Comparison of ENCODE assay signal across 22 cellular contexts in the genomic region with DNA sequence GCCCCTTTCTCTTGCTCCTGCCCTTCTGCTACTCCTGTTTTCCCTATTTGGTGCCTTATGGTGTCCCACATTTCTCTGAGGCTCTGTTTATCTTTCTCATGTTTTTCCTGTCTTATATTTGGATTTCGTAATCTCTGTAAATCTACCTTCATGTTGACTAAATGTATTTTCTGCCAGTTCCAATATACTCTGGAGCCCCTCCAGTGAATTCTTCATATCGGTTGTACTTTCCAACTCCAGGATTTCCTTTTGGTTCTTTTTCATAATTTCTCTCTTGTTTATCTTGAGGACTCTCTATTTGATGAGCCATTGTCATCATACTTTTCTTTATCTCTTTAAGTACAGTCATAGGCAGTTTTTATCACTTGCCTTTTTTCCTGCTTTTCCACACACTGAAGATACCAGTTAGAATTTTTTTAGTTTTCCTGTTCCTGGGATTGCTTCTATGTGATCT. TPM values are rescaled to one million over a fixed set of nuclear protein-coding genes. Genes with fewer than 3 reads are reported as not detected.
DNase-seq lines count a peak whose midpoint lies in the region; ATAC-seq, FAIRE-seq and TF ChIP-seq lines count a peak whose summit lies in the region.
"Had no signal": no experiment of that assay in that cellular context is flagged by ENCODE, and none has a peak within 500 bp of the region (broad histone marks: within the 10 kb centered on the region; RNA-seq: fewer than 3 reads in every experiment).

No MANE protein-coding gene starts in this region.

- CTCF ChIA-PET in HEK293 (lab: Yijun Ruan, JAX) (no interaction called here), K562 (lab: Yijun Ruan, JAX; ENCODE audit: low intra/inter-chr PET ratio) (interaction anchor here (0.6 kb wide), 1 partner anchor 360 kb away, joined by 3 read pairs; no protein-coding TSS in a partner anchor), HepG2 (lab: Yijun Ruan, JAX; ENCODE audit: low intra/inter-chr PET ratio, low total read pairs) (no interaction called here), RWPE1 (lab: Yijun Ruan, JAX) (no interaction called here)

- BruUV-seq in K562 (replicated peaks; lab: Mats Ljungman, UMichigan) = no TSS peak
- BruUV-seq in HepG2 (replicated peaks; lab: Mats Ljungman, UMichigan) = no TSS peak

- H3K9ac ChIP-seq in K562 (ENCODE audit: insufficient read depth in 1 of 2, low read depth in 2 of 2, low read length in 2 of 2) = no peak overlapping the region
- no peak overlapping the region for H3K9ac ChIP-seq in HepG2 (ENCODE audit: insufficient read depth, low read depth, low read length)
- H3K9ac ChIP-seq: BLaER1, GM23248 had no signal

- no peaks in the 10 kb centered on the region for H3K9me3 ChIP-seq in HEK293 (ENCODE audit: control insufficient read depth, insufficient read depth, low read depth, low read length)
- H3K9me3 ChIP-seq in K562 (replicated peaks; ENCODE audit: control insufficient read depth, insufficient read depth, low read depth, low read length) = no peaks in the 10 kb centered on the region
- peaks cover 7% of the 10 kb centered on the region; the same call in 1 of the 2 replicates for H3K9me3 ChIP-seq in HepG2 (ENCODE audit: low read length)
- H3K9me3 ChIP-seq: HAP-1, Peyer's patch had no signal

- H3K27ac ChIP-seq in 22Rv1 (peak overlapping the region; percentile 2; the same call in 1 of the 2 replicates), HEK293 (ENCODE audit: extremely low read depth, low read depth, low read length) (no peak overlapping the region), K562 (ENCODE audit: extremely low read depth, low read depth, low read length) (no peak overlapping the region), HepG2 (ENCODE audit: extremely low read length, insufficient read depth, low read length) (peak overlapping the region; percentile 52), RWPE1 (no peak overlapping the region)
- H3K27ac ChIP-seq: BLaER1, GM23248, Peyer's patch had no signal

- in situ Hi-C loops in K562 (cut with MboI) = no loop called here
- in situ Hi-C loops in HepG2 (cut with HindIII; ENCODE audit: extremely low pct_ligation_motif_present, low pct_unique_long_range_greater_than_20kb) = no loop called here

- TF ChIP-seq EP300 in K562 (IDR thresholded peaks at IDR 0.05; ENCODE audit: low read length) (no peak), HepG2 (IDR thresholded peaks at IDR 0.05; ENCODE audit: low read depth in 2 of 2, low read length in 2 of 2) (peak in 1 of 2 experiments; percentile 93; a peak in 2 of 4 replicates), HepG2 (CRISPR knock-in tag; IDR thresholded peaks at IDR 0.05; ENCODE audit: borderline replicate concordance) (peak; percentile 81; the same call in 1 of the 2 replicates)

- no peak overlapping the region for H3K4me2 ChIP-seq in K562 (ENCODE audit: insufficient read depth, low read length)
- peak overlapping the region; percentile 41 for H3K4me2 ChIP-seq in HepG2 (ENCODE audit: low read depth, low read length)
- H3K4me2 ChIP-seq: BLaER1 had no signal

- no peak for TF ChIP-seq RAD21 in K562 (CRISPR knock-in tag; conservative IDR thresholded peaks at IDR 0.05 in 1 of 2, IDR thresholded peaks at IDR 0.05 in 1 of 2)
- TF ChIP-seq RAD21 in HepG2 (CRISPR knock-in tag; IDR thresholded peaks at IDR 0.05) = no peak; the same call in 1 of the 2 replicates

- H3K36me3 ChIP-seq in HEK293 (ENCODE audit: control insufficient read depth in 2 of 2, insufficient read depth in 1 of 2, low read length in 2 of 2) = peaks cover 22 to 62% of the 10 kb centered on the region in 2 experiments
- H3K36me3 ChIP-seq in K562 (ENCODE audit: control insufficient read depth, insufficient read depth, low read length) = peaks cover 69% of the 10 kb centered on the region; the same call in 2 of the 3 replicates
- H3K36me3 ChIP-seq in HepG2 (replicated peaks in 1 of 2; ENCODE audit: control insufficient read depth in 1 of 2, insufficient read depth in 2 of 2, low read length in 2 of 2) = peaks cover 24 to 43% of the 10 kb centered on the region in 2 experiments

- peaks cover 2% of the 10 kb centered on the region; the same call in 2 of the 3 replicates for H3K79me2 ChIP-seq in K562 (ENCODE audit: control insufficient read depth, insufficient read depth, low read length)
- H3K79me2 ChIP-seq in HepG2 (ENCODE audit: insufficient read depth, low read length) = peaks cover 8% of the 10 kb centered on the region

- POLR2A ChIA-PET in HEK293 (lab: Yijun Ruan, JAX) = no interaction called here
- POLR2A ChIA-PET in K562 (lab: Yijun Ruan, JAX) = no interaction called here
- POLR2A ChIA-PET in HepG2 (lab: Yijun Ruan, JAX) = interaction anchor here (1.5 to 2.8 kb wide), 2 partner anchors 18 to 19 kb away, joined by 12 to 27 read pairs; partner anchors contain the start of gene SCLY
- POLR2A ChIA-PET in RWPE1 (lab: Yijun Ruan, JAX; ENCODE audit: low non-redundant PET) = no interaction called here

- no peak for FAIRE-seq in K562 (lab: Jason Lieb, UNC)
- peak; percentile 77 for FAIRE-seq in HepG2 (lab: Jason Lieb, UNC)
- FAIRE-seq: G401.6 had no signal

- no peak for TF ChIP-seq POLR2A in K562 (conservative IDR thresholded peaks at IDR 0.05)
- no peak for TF ChIP-seq POLR2A in HepG2 (IDR thresholded peaks at IDR 0.05; ENCODE audit: insufficient read depth in 1 of 2, low read depth in 2 of 2, low read length in 2 of 2)

- H4K20me1 ChIP-seq in K562 (replicated peaks; ENCODE audit: control insufficient read depth, insufficient read depth, low read length) = no peaks in the 10 kb centered on the region
- no peaks in the 10 kb centered on the region for H4K20me1 ChIP-seq in HepG2 (ENCODE audit: insufficient read depth, low read length)
- H4K20me1 ChIP-seq: BLaER1 had no signal

- H3K27me3 ChIP-seq in K562 (ENCODE audit: control insufficient read depth in 2 of 2, insufficient read depth in 2 of 2, low read length in 2 of 2) (no peaks in the 10 kb centered on the region), HepG2 (ENCODE audit: control insufficient read depth in 1 of 2, insufficient read depth in 2 of 2, low read length in 2 of 2) (no peaks in the 10 kb centered on the region)
- H3K27me3 ChIP-seq: BLaER1, Peyer's patch had no signal

- WGBS in K562 (ENCODE audit: insufficient coverage, low coverage, missing lambda C conversion rate) = 82% methylated on average over 2 of the region's 2 CpGs
- WGBS in HepG2 (ENCODE audit: low lambda C conversion rate) = 4% methylated on average over 2 of the region's 2 CpGs

- H3K9me1 ChIP-seq in K562 (ENCODE audit: control insufficient read depth, insufficient read depth, low read length) = no peaks in the 10 kb centered on the region

- no peak for DNase-seq in K562 (ENCODE audit: extremely low read depth in 1 of 4, low spot score in 3 of 4)
- peak; percentile 96 for DNase-seq in HepG2 (ENCODE audit: low spot score)
- no peak for DNase-seq in NCI-H2107 (lab: John Stamatoyannopoulos, UW)
- DNase-seq in RWPE1 (ENCODE audit: low spot score) = no peak
- DNase-seq in HT-29 (ENCODE audit: low spot score) = no peak
- DNase-seq: CD4-positive, alpha-beta T cell; GM23248; MM.1S; NCI-H2029; NCI-H2227 treated with DMSO at 0.1 percent for 48 hours; NCI-H526 treated with DMSO at 0.1 percent for 48 hours; SIG-M5 had no signal

- intact Hi-C loops in K562 (cut with micrococcal nuclease) = no loop called here
- intact Hi-C loops in HepG2 (cut with micrococcal nuclease; ENCODE audit: unreplicated experiment) = loop anchor here (2.0 kb wide), 1 partner anchor 17 kb away; no protein-coding TSS in a partner anchor

- H3K4me1 ChIP-seq in HEK293 (ENCODE audit: control insufficient read depth, insufficient read depth, low read length) (no peaks in the 10 kb centered on the region), K562 (replicated peaks in 1 of 2; ENCODE audit: control insufficient read depth in 2 of 2, insufficient read depth in 2 of 2, low read length in 2 of 2) (peaks cover 0 to 5% of the 10 kb centered on the region in 2 experiments; a peak in 1 of 5 replicates), HepG2 (ENCODE audit: insufficient read depth, low read length) (peaks cover 51% of the 10 kb centered on the region)
- H3K4me1 ChIP-seq: BLaER1, Peyer's patch had no signal

- ATAC-seq in K562 (no peak), HepG2 (peak; percentile 92), GM19455 (IDR thresholded peaks at IDR 0.05; ENCODE audit: unreplicated experiment) (no peak)

- H3K4me3 ChIP-seq in HEK293 (ENCODE audit: low read depth, low read length) (no peak overlapping the region), K562 (no peak overlapping the region), HepG2 (replicated peaks in 1 of 3; ENCODE audit: insufficient read depth in 1 of 3, low read depth in 2 of 3, low read length in 3 of 3) (no peak overlapping the region; a peak in 1 of 6 replicates)
- H3K4me3 ChIP-seq: BLaER1, GM23248, HAP-1, Peyer's patch, SK-N-MC had no signal

- TF ChIP-seq CTCF in 22Rv1 (IDR thresholded peaks at IDR 0.05) (no peak), HEK293 (tag by site-specific recombination; IDR thresholded peaks at IDR 0.05) (no peak), K562 (IDR thresholded peaks at IDR 0.05 in 2 of 3, conservative IDR thresholded peaks at IDR 0.05 in 1 of 3; ENCODE audit: insufficient read depth in 2 of 3, low read depth in 1 of 3, low read length in 3 of 3) (no peak), HepG2 (CRISPR knock-in tag; IDR thresholded peaks at IDR 0.05) (no peak), RWPE1 (conservative IDR thresholded peaks at IDR 0.05; ENCODE audit: low read depth) (no peak)

- H2AFZ ChIP-seq in K562 (ENCODE audit: low read depth, low read length) (no peak overlapping the region), HepG2 (ENCODE audit: low read length) (no peak overlapping the region)
- H2AFZ ChIP-seq: GM23248 had no signal

RNA-seq across cellular contexts. Expression of gene SCLY, which starts 19.1 kb away (rescaled TPM):
- 81.0 and 87.4 TPM in 2 replicates for total RNA-seq in K562 (2011; cell fraction: chromatin; rRNA removed; ENCODE audit: low replicate concordance)
- 56.5 and 64.7 TPM in 2 replicates for total RNA-seq in K562 (2011; cell fraction: nucleolus; rRNA removed)
- total RNA-seq in K562 (2011; cell fraction: nucleoplasm; rRNA removed) = 82.6 and 125 TPM in 2 replicates
- total RNA-seq in K562 (2014; rRNA removed) = 22.3 and 32.0 TPM in 2 replicates
- total RNA-seq in K562 (2014; rRNA removed; fragmentation: Illumina TruSeq; extraction: Trizol) = 18.7 and 21.1 TPM in 2 replicates
- 18.6 TPM in 2 replicates for total RNA-seq in K562 (2015; rRNA removed; fragmentation: Illumina TruSeq; extraction: Trizol)
- 32.2 and 38.2 TPM in 2 replicates for total RNA-seq in K562 (2021)
- 15.6 and 17.1 TPM in 2 replicates for polyA plus RNA-seq in K562 (2011; rRNA removed)
- 14.7 and 24.8 TPM in 2 replicates for polyA plus RNA-seq in K562 (2011; cell fraction: cytosol; rRNA removed)
- polyA plus RNA-seq in K562 (2011; cell fraction: nucleus; rRNA removed) = 41.4 and 66.7 TPM in 2 replicates
- 22.6 and 23.3 TPM in 2 replicates for polyA plus RNA-seq in K562 (2012)
- polyA plus RNA-seq in K562 (2014; fragmentation: Illumina TruSeq; extraction: Trizol) = 20.8 and 26.7 TPM in 2 replicates
- polyA plus RNA-seq in K562 (2014; fragmentation: Nextera tagmentation; extraction: Ambion mirVana) = 1 to 10 TPM; 2.6 to 4.1 TPM
- polyA plus RNA-seq in K562 (2014; rRNA removed) = 23.9 and 27.4 TPM in 2 replicates
- polyA minus RNA-seq in K562 (2011; rRNA and poly(A)+ RNA removed) = 15.6 and 16.8 TPM in 2 replicates
- 15.5 and 16.5 TPM in 2 replicates for polyA minus RNA-seq in K562 (2011; cell fraction: cytosol; rRNA and poly(A)+ RNA removed)
- polyA minus RNA-seq in K562 (2011; cell fraction: nucleus; rRNA and poly(A)+ RNA removed) = 26.5 and 33.8 TPM in 2 replicates
- total RNA-seq in HepG2 (2016; rRNA removed; fragmentation: Illumina TruSeq; extraction: Trizol) = 31.6 and 38.6 TPM in 2 replicates
- total RNA-seq in HepG2 (2016; cell fraction: cytosol; rRNA removed; fragmentation: Illumina TruSeq; extraction: Trizol; ENCODE audit: low read depth) = 12.3 and 14.5 TPM in 2 replicates
- 30.5 and 37.5 TPM in 2 replicates for total RNA-seq in HepG2 (2016; cell fraction: insoluble cytoplasmic fraction; rRNA removed; fragmentation: Illumina TruSeq; extraction: Trizol)
- 23.6 and 24.7 TPM in 2 replicates for total RNA-seq in HepG2 (2016; cell fraction: membrane; rRNA removed; fragmentation: Illumina TruSeq; extraction: Trizol)
- total RNA-seq in HepG2 (2016; cell fraction: nucleus; rRNA removed; fragmentation: Illumina TruSeq; extraction: Trizol) = 29.1 and 39.0 TPM in 2 replicates
- 27.9 and 29.8 TPM in 2 replicates for polyA plus RNA-seq in HepG2 (2011; rRNA removed)
- 17.1 and 23.0 TPM in 2 replicates for polyA plus RNA-seq in HepG2 (2011; cell fraction: cytosol; rRNA removed)
- 64.3 and 65.1 TPM in 2 replicates for polyA plus RNA-seq in HepG2 (2011; cell fraction: nucleus; rRNA removed)
- 22.1 and 29.8 TPM in 2 replicates for polyA plus RNA-seq in HepG2 (2012)
- 13.7 and 14.3 TPM in 2 replicates for polyA plus RNA-seq in HepG2 (2016; cell fraction: cytosol; fragmentation: Illumina TruSeq; extraction: Trizol; ENCODE audit: low read depth)
- polyA plus RNA-seq in HepG2 (2016; cell fraction: insoluble cytoplasmic fraction; fragmentation: Illumina TruSeq; extraction: Trizol; ENCODE audit: low read depth) = 25.9 and 34.7 TPM in 2 replicates
- 18.7 and 19.5 TPM in 2 replicates for polyA plus RNA-seq in HepG2 (2016; cell fraction: membrane; fragmentation: Illumina TruSeq; extraction: Trizol; ENCODE audit: low read depth)
- polyA plus RNA-seq in HepG2 (2016; cell fraction: nucleus; fragmentation: Illumina TruSeq; extraction: Trizol; ENCODE audit: insufficient read depth, low read depth) = 41.1 and 45.5 TPM in 2 replicates
- polyA minus RNA-seq in HepG2 (2011; rRNA and poly(A)+ RNA removed; ENCODE audit: low replicate concordance) = 43.6 and 66.5 TPM in 2 replicates
- 13.8 and 14.8 TPM in 2 replicates for polyA minus RNA-seq in HepG2 (2011; cell fraction: cytosol; rRNA and poly(A)+ RNA removed)
- 50.2 and 65.3 TPM in 2 replicates for polyA minus RNA-seq in HepG2 (2011; cell fraction: nucleus; rRNA and poly(A)+ RNA removed)
- 41.6 and 45.6 TPM in 2 replicates for total RNA-seq in HT-29 (2014; rRNA removed; shearing (Covaris generic))

RNA-seq across cellular contexts. Expression of gene ESPNL, which starts 20.2 kb away (rescaled TPM):
- total RNA-seq in K562 (2011; cell fraction: chromatin; rRNA removed; ENCODE audit: low replicate concordance) = 0.30 TPM in 1 of 2 replicates, not detected in the other
- 0.26 and 0.33 TPM in 2 replicates for total RNA-seq in K562 (2011; cell fraction: nucleolus; rRNA removed)
- total RNA-seq in K562 (2011; cell fraction: nucleoplasm; rRNA removed) = 0.07 TPM in 1 of 2 replicates, not detected in the other
- total RNA-seq in K562 (2014; rRNA removed) (0.04 and 0.09 TPM in 2 replicates), K562 (2014; rRNA removed; fragmentation: Illumina TruSeq; extraction: Trizol) (not detected in 2 replicates), K562 (2015; rRNA removed; fragmentation: Illumina TruSeq; extraction: Trizol) (0.04 TPM in 2 replicates), K562 (2021) (0.04 and 0.09 TPM in 2 replicates), HepG2 (2016; rRNA removed; fragmentation: Illumina TruSeq; extraction: Trizol) (0.35 and 0.80 TPM in 2 replicates)
- polyA plus RNA-seq in K562 (2011; rRNA removed) (0.04 and 0.07 TPM in 2 replicates), K562 (2014; fragmentation: Illumina TruSeq; extraction: Trizol) (0.03 and 0.08 TPM in 2 replicates), K562 (2014; fragmentation: Nextera tagmentation; extraction: Ambion mirVana) (not detected), K562 (2014; rRNA removed) (0.05 TPM in 1 of 2 replicates, not detected in the other), HepG2 (2011; rRNA removed) (0.42 and 0.45 TPM in 2 replicates)
- polyA plus RNA-seq in K562 (2011; cell fraction: cytosol; rRNA removed) = 0.13 and 0.30 TPM in 2 replicates
- polyA plus RNA-seq in K562 (2011; cell fraction: nucleus; rRNA removed) = 0.28 and 0.55 TPM in 2 replicates
- polyA plus RNA-seq in K562 (2012) = 0.06 and 0.10 TPM in 2 replicates
- not detected in 2 replicates for polyA minus RNA-seq in K562 (2011; rRNA and poly(A)+ RNA removed)
- polyA minus RNA-seq in K562 (2011; cell fraction: cytosol; rRNA and poly(A)+ RNA removed) = not detected in 2 replicates
- polyA minus RNA-seq in K562 (2011; cell fraction: nucleus; rRNA and poly(A)+ RNA removed) = 0.44 and 0.94 TPM in 2 replicates
- 0.09 TPM in 1 of 2 replicates, not detected in the other for total RNA-seq in HepG2 (2016; cell fraction: cytosol; rRNA removed; fragmentation: Illumina TruSeq; extraction: Trizol; ENCODE audit: low read depth)
- total RNA-seq in HepG2 (2016; cell fraction: insoluble cytoplasmic fraction; rRNA removed; fragmentation: Illumina TruSeq; extraction: Trizol) = 0.51 and 1.2 TPM in 2 replicates
- total RNA-seq in HepG2 (2016; cell fraction: membrane; rRNA removed; fragmentation: Illumina TruSeq; extraction: Trizol) = 0.34 and 0.38 TPM in 2 replicates
- total RNA-seq in HepG2 (2016; cell fraction: nucleus; rRNA removed; fragmentation: Illumina TruSeq; extraction: Trizol) = 0.47 and 0.62 TPM in 2 replicates
- polyA plus RNA-seq in HepG2 (2011; cell fraction: cytosol; rRNA removed) = 0.29 and 0.58 TPM in 2 replicates
- 2.1 TPM in 2 replicates for polyA plus RNA-seq in HepG2 (2011; cell fraction: nucleus; rRNA removed)
- polyA plus RNA-seq in HepG2 (2012) = 0.66 and 0.68 TPM in 2 replicates
- 0.03 and 0.12 TPM in 2 replicates for polyA plus RNA-seq in HepG2 (2016; cell fraction: cytosol; fragmentation: Illumina TruSeq; extraction: Trizol; ENCODE audit: low read depth)
- polyA plus RNA-seq in HepG2 (2016; cell fraction: insoluble cytoplasmic fraction; fragmentation: Illumina TruSeq; extraction: Trizol; ENCODE audit: low read depth) = 0.39 and 0.45 TPM in 2 replicates
- polyA plus RNA-seq in HepG2 (2016; cell fraction: membrane; fragmentation: Illumina TruSeq; extraction: Trizol; ENCODE audit: low read depth) = 0.17 and 0.19 TPM in 2 replicates
- polyA plus RNA-seq in HepG2 (2016; cell fraction: nucleus; fragmentation: Illumina TruSeq; extraction: Trizol; ENCODE audit: insufficient read depth, low read depth) = 0.68 and 1.8 TPM in 2 replicates
- 0.05 and 1.2 TPM in 2 replicates for polyA minus RNA-seq in HepG2 (2011; rRNA and poly(A)+ RNA removed; ENCODE audit: low replicate concordance)
- 0.40 and 0.53 TPM in 2 replicates for polyA minus RNA-seq in HepG2 (2011; cell fraction: cytosol; rRNA and poly(A)+ RNA removed)
- polyA minus RNA-seq in HepG2 (2011; cell fraction: nucleus; rRNA and poly(A)+ RNA removed) = 0.39 and 0.50 TPM in 2 replicates
- not detected in 2 replicates for total RNA-seq in HT-29 (2014; rRNA removed; shearing (Covaris generic))
- total RNA-seq: A172; CD4-positive, alpha-beta T cell had no signal

RNA-seq across cellular contexts. Expression of gene KLHL30, which starts 58.6 kb away (rescaled TPM):
- 0.21 TPM in 1 of 2 replicates, not detected in the other for total RNA-seq in K562 (2011; cell fraction: chromatin; rRNA removed; ENCODE audit: low replicate concordance)
- 0.53 and 0.67 TPM in 2 replicates for total RNA-seq in K562 (2011; cell fraction: nucleolus; rRNA removed)
- total RNA-seq in K562 (2011; cell fraction: nucleoplasm; rRNA removed) = 0.07 TPM in 1 of 2 replicates, not detected in the other
- total RNA-seq in K562 (2014; rRNA removed) (not detected in 2 replicates), K562 (2014; rRNA removed; fragmentation: Illumina TruSeq; extraction: Trizol) (not detected in 2 replicates), K562 (2015; rRNA removed; fragmentation: Illumina TruSeq; extraction: Trizol) (not detected in 2 replicates), K562 (2021) (0.04 TPM in 1 of 2 replicates, not detected in the other), HepG2 (2016; rRNA removed; fragmentation: Illumina TruSeq; extraction: Trizol) (not detected in 2 replicates)
- polyA plus RNA-seq in K562 (2011; rRNA removed) (0.03 TPM in 1 of 2 replicates, not detected in the other), K562 (2014; fragmentation: Illumina TruSeq; extraction: Trizol) (not detected in 2 replicates), K562 (2014; fragmentation: Nextera tagmentation; extraction: Ambion mirVana) (not detected), K562 (2014; rRNA removed) (not detected in 2 replicates), HepG2 (2011; rRNA removed) (0.05 and 0.07 TPM in 2 replicates)
- polyA plus RNA-seq in K562 (2011; cell fraction: cytosol; rRNA removed) = 0.09 TPM in 1 of 2 replicates, not detected in the other
- polyA plus RNA-seq in K562 (2011; cell fraction: nucleus; rRNA removed) = 0.07 and 0.09 TPM in 2 replicates
- 0.03 and 0.06 TPM in 2 replicates for polyA plus RNA-seq in K562 (2012)
- polyA minus RNA-seq in K562 (2011; rRNA and poly(A)+ RNA removed) = not detected in 2 replicates
- not detected in 2 replicates for polyA minus RNA-seq in K562 (2011; cell fraction: cytosol; rRNA and poly(A)+ RNA removed)
- 0.11 and 0.13 TPM in 2 replicates for polyA minus RNA-seq in K562 (2011; cell fraction: nucleus; rRNA and poly(A)+ RNA removed)
- total RNA-seq in HepG2 (2016; cell fraction: cytosol; rRNA removed; fragmentation: Illumina TruSeq; extraction: Trizol; ENCODE audit: low read depth) = not detected in 2 replicates
- total RNA-seq in HepG2 (2016; cell fraction: insoluble cytoplasmic fraction; rRNA removed; fragmentation: Illumina TruSeq; extraction: Trizol) = not detected in 2 replicates
- total RNA-seq in HepG2 (2016; cell fraction: membrane; rRNA removed; fragmentation: Illumina TruSeq; extraction: Trizol) = not detected in 2 replicates
- not detected in 2 replicates for total RNA-seq in HepG2 (2016; cell fraction: nucleus; rRNA removed; fragmentation: Illumina TruSeq; extraction: Trizol)
- polyA plus RNA-seq in HepG2 (2011; cell fraction: cytosol; rRNA removed) = 0.03 and 0.05 TPM in 2 replicates
- 0.35 and 0.38 TPM in 2 replicates for polyA plus RNA-seq in HepG2 (2011; cell fraction: nucleus; rRNA removed)
- polyA plus RNA-seq in HepG2 (2012) = not detected in 2 replicates
- not detected in 2 replicates for polyA plus RNA-seq in HepG2 (2016; cell fraction: cytosol; fragmentation: Illumina TruSeq; extraction: Trizol; ENCODE audit: low read depth)
- polyA plus RNA-seq in HepG2 (2016; cell fraction: insoluble cytoplasmic fraction; fragmentation: Illumina TruSeq; extraction: Trizol; ENCODE audit: low read depth) = not detected in 2 replicates
- not detected in 2 replicates for polyA plus RNA-seq in HepG2 (2016; cell fraction: membrane; fragmentation: Illumina TruSeq; extraction: Trizol; ENCODE audit: low read depth)
- polyA plus RNA-seq in HepG2 (2016; cell fraction: nucleus; fragmentation: Illumina TruSeq; extraction: Trizol; ENCODE audit: insufficient read depth, low read depth) = not detected in 2 replicates
- polyA minus RNA-seq in HepG2 (2011; rRNA and poly(A)+ RNA removed; ENCODE audit: low replicate concordance) = 0.23 and 0.42 TPM in 2 replicates
- polyA minus RNA-seq in HepG2 (2011; cell fraction: cytosol; rRNA and poly(A)+ RNA removed) = not detected in 2 replicates
- 0.12 and 0.39 TPM in 2 replicates for polyA minus RNA-seq in HepG2 (2011; cell fraction: nucleus; rRNA and poly(A)+ RNA removed)
- total RNA-seq in HT-29 (2014; rRNA removed; shearing (Covaris generic)) = 1.1 and 1.7 TPM in 2 replicates
- total RNA-seq: CD4-positive, alpha-beta T cell had no signal
- polyA plus RNA-seq: AG04450 had no signal

Comparison
In these comparisons a context has a peak if more than half of its experiments do, and no peak if none do; other contexts are left out.
1. H3K27ac ChIP-seq: peak in 22Rv1 (single experiment) and HepG2 (single experiment); none in HEK293 (single experiment), K562 (single experiment) and RWPE1 (single experiment).